In genomic region chr14:64693766-64694165, GRCh38 we compare ENCODE assay signal across 1 cellular context.
TF ChIP-seq lines count a peak whose summit lies in the region.

No MANE protein-coding gene starts in this region.

TF ChIP-seq in GM23338, 12 proteins besides CTCF, POLR2A, EP300 and RAD21:
- no peak for TF ChIP-seq ZNF462 (CRISPR knock-in tag; IDR thresholded peaks at IDR 0.05)
- TF ChIP-seq EZH2phosphoT487 (IDR thresholded peaks at IDR 0.05; ENCODE audit: unreplicated experiment) = no peak
- TF ChIP-seq STAT1 (IDR thresholded peaks at IDR 0.05; ENCODE audit: unreplicated experiment) = no peak
- TF ChIP-seq ZNF331 (CRISPR knock-in tag; IDR thresholded peaks at IDR 0.05; ENCODE audit: low read depth) = no peak
- TF ChIP-seq POLR2AphosphoS5 (IDR thresholded peaks at IDR 0.05; ENCODE audit: low read depth) = no peak
- no peak for TF ChIP-seq NANOG (IDR thresholded peaks at IDR 0.05; ENCODE audit: borderline replicate concordance)
